Comparison of ENCODE assay signal across 8 cellular contexts in the genomic region with DNA sequence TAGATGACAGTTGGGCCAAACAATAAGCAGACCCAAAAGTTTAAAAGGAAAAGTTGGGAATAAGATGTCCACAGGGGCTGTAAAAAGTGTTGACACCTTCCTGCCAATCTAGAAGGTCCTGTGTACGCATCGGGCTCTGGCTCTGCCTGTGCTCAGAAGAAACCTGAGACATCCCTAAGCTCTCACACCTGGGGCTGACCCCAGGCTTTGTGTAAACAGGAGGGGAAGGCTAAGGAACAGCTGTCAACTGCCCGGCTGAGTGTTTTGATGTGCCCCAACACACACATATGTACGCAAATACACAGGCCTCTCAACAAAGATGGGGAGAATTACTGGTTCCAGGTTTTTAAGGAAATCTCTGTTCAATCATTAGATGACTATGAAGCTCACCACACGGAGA. TPM values are rescaled to one million over a fixed set of nuclear protein-coding genes. Genes with fewer than 3 reads are reported as not detected.
DNase-seq lines count a peak whose midpoint lies in the region; ATAC-seq and TF ChIP-seq lines count a peak whose summit lies in the region.

No MANE protein-coding gene starts in this region.

- 38 to 51% (median 44%) methylated on average over 5 of the region's 5 CpGs for WGBS in heart left ventricle, 4 donors

- H3K4me1 ChIP-seq in heart left ventricle = peaks cover 4 to 58% (median 37%) of the 10 kb centered on the region in 12 donors

- DNase-seq in D341Med (ENCODE audit: low spot score) (peak; percentile 39), NCI-H510A (lab: John Stamatoyannopoulos, UW) (peak; percentile 78), heart left ventricle (no peak), kidney tubule cell (ENCODE audit: low spot score) (no peak), T-helper 2 cell (no peak), anterior cingulate cortex (lab: John Stamatoyannopoulos, UW) (no peak)
- no peak for DNase-seq in activated effector memory CD4-positive, alpha-beta T cell treated with Interleukin-2 at 50 U/mL for 16 hours

- H3K27ac ChIP-seq in heart left ventricle = no peak overlapping the region

- no peaks in the 10 kb centered on the region for H3K36me3 ChIP-seq in heart left ventricle

- peak; percentile 67 for ATAC-seq in HG02763 (IDR thresholded peaks at IDR 0.05; ENCODE audit: unreplicated experiment)
- ATAC-seq in heart left ventricle = peak in 3 of 4 donors; percentile 34 to 55 (median 44)

- no peak overlapping the region for H3K4me3 ChIP-seq in heart left ventricle

- peaks cover 0 to 5% (median 0%) of the 10 kb centered on the region in 12 donors for H3K9me3 ChIP-seq in heart left ventricle

- TF ChIP-seq CTCF in heart left ventricle (IDR thresholded peaks at IDR 0.05) = no peak

- TF ChIP-seq POLR2A in heart left ventricle (IDR thresholded peaks at IDR 0.05) = no peak

- intact Hi-C loops in heart left ventricle (cut with DNase I) = no loop called here

- no peaks in the 10 kb centered on the region for H3K27me3 ChIP-seq in heart left ventricle

RNA-seq across cellular contexts. Expression of gene TMEM131, which starts 59.5 kb away (rescaled TPM):
- 10 to 100 TPM; 23.7 to 38.3 (median 31.3) TPM for total RNA-seq in heart left ventricle
- polyA plus RNA-seq in heart left ventricle = 10 to 100 TPM in 1 of 2 donors, 1 to 10 TPM in 1; 9.3 to 15.3 TPM

Comparison
In these comparisons a context has a peak if more than half of its experiments do, and no peak if none do; other contexts are left out.
1. DNase-seq: peak in D341Med (single experiment) and NCI-H510A (single experiment); none in heart left ventricle (0 of 5), kidney tubule cell (single experiment), T-helper 2 cell (0 of 5), anterior cingulate cortex (0 of 58) and activated effector memory CD4-positive, alpha-beta T cell treated with Interleukin-2 at 50 U/mL for 16 hours (single experiment).